Comparison of ENCODE assay signal across 14 cellular contexts in the genomic region with DNA sequence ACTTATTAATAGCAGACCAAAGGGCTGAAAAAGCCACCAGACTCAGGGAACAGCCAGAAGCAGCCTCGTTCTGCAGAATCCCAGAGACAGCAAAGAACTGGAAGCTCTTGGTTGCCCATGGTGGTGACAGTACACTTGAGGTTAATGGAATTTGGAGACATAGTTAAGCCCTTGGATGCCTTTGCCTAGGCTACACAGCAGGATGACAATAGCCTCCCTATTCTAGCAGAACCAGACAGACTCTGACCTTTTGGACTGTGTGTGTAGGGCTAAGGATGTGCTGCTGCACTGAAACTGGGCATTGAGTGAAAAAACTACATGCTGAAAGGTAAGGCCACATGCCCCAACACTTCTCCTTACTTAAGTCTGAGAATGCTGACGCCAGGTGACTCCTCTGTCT. TPM values are rescaled to one million over a fixed set of nuclear protein-coding genes. Genes with fewer than 3 reads are reported as not detected.
DNase-seq lines count a peak whose midpoint lies in the region; ATAC-seq, FAIRE-seq and TF ChIP-seq lines count a peak whose summit lies in the region.
"Had no signal": no experiment of that assay in that cellular context is flagged by ENCODE, and none has a peak within 500 bp of the region (broad histone marks: within the 10 kb centered on the region; RNA-seq: fewer than 3 reads in every experiment).

No MANE protein-coding gene starts in this region.

- peak in 1 of 2 experiments; percentile 33; a peak in 1 of 4 replicates for TF ChIP-seq EP300 in HepG2 (IDR thresholded peaks at IDR 0.05; ENCODE audit: low read depth in 2 of 2, low read length in 2 of 2)
- no peak for TF ChIP-seq EP300 in HepG2 (CRISPR knock-in tag; IDR thresholded peaks at IDR 0.05; ENCODE audit: borderline replicate concordance)

- no peak for TF ChIP-seq CTCF in HepG2 (CRISPR knock-in tag; IDR thresholded peaks at IDR 0.05)

- no peak overlapping the region for H3K9ac ChIP-seq in HepG2 (ENCODE audit: insufficient read depth, low read depth, low read length)

- no peaks in the 10 kb centered on the region for H3K27me3 ChIP-seq in HepG2 (ENCODE audit: control insufficient read depth in 1 of 2, insufficient read depth in 2 of 2, low read length in 2 of 2)
- no peaks in the 10 kb centered on the region for H3K27me3 ChIP-seq in aorta (ENCODE audit: control insufficient read depth in 1 of 2, insufficient read depth in 2 of 2, low read length in 1 of 2)
- H3K27me3 ChIP-seq: BE2C had no signal

- H2AFZ ChIP-seq in HepG2 (ENCODE audit: low read length), result no peak overlapping the region

- H3K4me1 ChIP-seq in HepG2 (ENCODE audit: insufficient read depth, low read length) (peaks cover 14% of the 10 kb centered on the region), aorta (ENCODE audit: control insufficient read depth in 1 of 2, insufficient read depth in 2 of 2, low read length in 2 of 2) (no peaks in the 10 kb centered on the region)
- H3K4me1 ChIP-seq: BE2C had no signal

- H3K4me3 ChIP-seq in HepG2 (replicated peaks in 1 of 3; ENCODE audit: insufficient read depth in 1 of 3, low read depth in 2 of 3, low read length in 3 of 3) (no peak overlapping the region), aorta (ENCODE audit: low read length in 2 of 2) (no peak overlapping the region)

- intact Hi-C loops in HepG2 (cut with micrococcal nuclease; ENCODE audit: unreplicated experiment), result no loop called here
- intact Hi-C loops in aorta (cut with DNase I), result no loop called here

- peak; percentile 100 for ATAC-seq in HepG2
- ATAC-seq in aorta (ENCODE audit: low FRiP score), result no peak
- ATAC-seq in HG03135 (IDR thresholded peaks at IDR 0.05; ENCODE audit: unreplicated experiment), result no peak

- DNase-seq in M059J (ENCODE audit: low read depth) (peak; percentile 9), foreskin melanocyte (peak; percentile 45), HepG2 (ENCODE audit: low spot score) (peak; percentile 84), urothelium cell line (ENCODE audit: low spot score) (peak; percentile 7), LoVo (ENCODE audit: low spot score) (no peak), aorta (no peak)
- DNase-seq: BE2C, H7, IMR-90, NCI-H1048, NCI-H146, NCI-H345, NCI-H748 treated with DMSO at 0.1 percent for 48 hours had no signal

- H4K20me1 ChIP-seq in HepG2 (ENCODE audit: insufficient read depth, low read length), result no peaks in the 10 kb centered on the region

- H3K27ac ChIP-seq in HepG2 (ENCODE audit: extremely low read length, insufficient read depth, low read length) (no peak overlapping the region), aorta (ENCODE audit: low read depth in 1 of 2, low read length in 2 of 2) (no peak overlapping the region)

- H3K4me2 ChIP-seq in HepG2 (ENCODE audit: low read depth, low read length), result 0 out of 2 replicates have a peak overlapping the region, but pooled peaks have one; percentile 9

- no peak for TF ChIP-seq POLR2A in HepG2 (IDR thresholded peaks at IDR 0.05; ENCODE audit: insufficient read depth in 1 of 2, low read depth in 2 of 2, low read length in 2 of 2)

- 0% methylated on average over 2 of the region's 2 CpGs for WGBS in HepG2 (ENCODE audit: low lambda C conversion rate)
- 57 to 58% methylated on average over 2 of the region's 2 CpGs for WGBS in aorta, 2 donors

- H3K79me2 ChIP-seq in HepG2 (ENCODE audit: insufficient read depth, low read length), result no peaks in the 10 kb centered on the region

- CTCF ChIA-PET in HepG2 (lab: Yijun Ruan, JAX; ENCODE audit: low intra/inter-chr PET ratio, low total read pairs), result no interaction called here

- peak; percentile 52 for FAIRE-seq in HepG2 (lab: Jason Lieb, UNC)
- no peak for FAIRE-seq in urothelium cell line (lab: Jason Lieb, UNC)

- POLR2A ChIA-PET in HepG2 (lab: Yijun Ruan, JAX), result no interaction called here

- BruUV-seq in HepG2 (replicated peaks; lab: Mats Ljungman, UMichigan), result no TSS peak

- TF ChIP-seq RAD21 in HepG2 (CRISPR knock-in tag; IDR thresholded peaks at IDR 0.05), result no peak

- in situ Hi-C loops in HepG2 (cut with HindIII; ENCODE audit: extremely low pct_ligation_motif_present, low pct_unique_long_range_greater_than_20kb), result no loop called here

- H3K36me3 ChIP-seq in HepG2 (replicated peaks in 1 of 2; ENCODE audit: control insufficient read depth in 1 of 2, insufficient read depth in 2 of 2, low read length in 2 of 2) (no peaks in the 10 kb centered on the region), aorta (ENCODE audit: control insufficient read depth in 1 of 2, insufficient read depth in 2 of 2, low read length in 1 of 2) (no peaks in the 10 kb centered on the region)
- H3K36me3 ChIP-seq: BE2C had no signal

- no peaks in the 10 kb centered on the region for H3K9me3 ChIP-seq in HepG2 (ENCODE audit: low read length)
- H3K9me3 ChIP-seq in aorta (ENCODE audit: control insufficient read depth, low read length), result no peaks in the 10 kb centered on the region
- H3K9me3 ChIP-seq: BE2C had no signal

TF ChIP-seq in HepG2, 621 proteins besides CTCF, POLR2A, EP300 and RAD21 (continues in another document):
- TF ChIP-seq SRY (CRISPR knock-in tag; IDR thresholded peaks at IDR 0.05) (no peak), ZFP36 (IDR thresholded peaks at IDR 0.05; ENCODE audit: borderline replicate concordance, low read depth, low read length, partially characterized antibody) (no peak), PTBP1 (IDR thresholded peaks at IDR 0.05; ENCODE audit: low read depth, low read length, poor library complexity, severe bottlenecking) (no peak), CSRNP2 (CRISPR knock-in tag; conservative IDR thresholded peaks at IDR 0.05; ENCODE audit: low read depth) (no peak)
- TF ChIP-seq, protein P1, sequence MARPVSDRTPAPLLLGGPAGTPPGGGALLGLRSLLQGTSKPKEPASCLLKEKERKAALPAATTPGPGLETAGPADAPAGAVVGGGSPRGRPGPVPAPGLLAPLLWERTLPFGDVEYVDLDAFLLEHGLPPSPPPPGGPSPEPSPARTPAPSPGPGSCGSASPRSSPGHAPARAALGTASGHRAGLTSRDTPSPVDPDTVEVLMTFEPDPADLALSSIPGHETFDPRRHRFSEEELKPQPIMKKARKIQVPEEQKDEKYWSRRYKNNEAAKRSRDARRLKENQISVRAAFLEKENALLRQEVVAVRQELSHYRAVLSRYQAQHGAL (CRISPR knock-in tag; IDR thresholded peaks at IDR 0.05; ENCODE audit: not compliant biosample characterization), result no peak
- TF ChIP-seq, protein P2, sequence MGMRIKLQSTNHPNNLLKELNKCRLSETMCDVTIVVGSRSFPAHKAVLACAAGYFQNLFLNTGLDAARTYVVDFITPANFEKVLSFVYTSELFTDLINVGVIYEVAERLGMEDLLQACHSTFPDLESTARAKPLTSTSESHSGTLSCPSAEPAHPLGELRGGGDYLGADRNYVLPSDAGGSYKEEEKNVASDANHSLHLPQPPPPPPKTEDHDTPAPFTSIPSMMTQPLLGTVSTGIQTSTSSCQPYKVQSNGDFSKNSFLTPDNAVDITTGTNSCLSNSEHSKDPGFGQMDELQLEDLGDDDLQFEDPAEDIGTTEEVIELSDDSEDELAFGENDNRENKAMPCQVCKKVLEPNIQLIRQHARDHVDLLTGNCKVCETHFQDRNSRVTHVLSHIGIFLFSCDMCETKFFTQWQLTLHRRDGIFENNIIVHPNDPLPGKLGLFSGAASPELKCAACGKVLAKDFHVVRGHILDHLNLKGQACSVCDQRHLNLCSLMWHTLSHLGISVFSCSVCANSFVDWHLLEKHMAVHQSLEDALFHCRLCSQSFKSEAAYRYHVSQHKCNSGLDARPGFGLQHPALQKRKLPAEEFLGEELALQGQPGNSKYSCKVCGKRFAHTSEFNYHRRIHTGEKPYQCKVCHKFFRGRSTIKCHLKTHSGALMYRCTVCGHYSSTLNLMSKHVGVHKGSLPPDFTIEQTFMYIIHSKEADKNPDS (CRISPR knock-in tag; IDR thresholded peaks at IDR 0.05), result no peak

RNA-seq across cellular contexts. Expression of gene OTUD1, which starts 22.7 kb away (rescaled TPM):
- total RNA-seq in M059J (2014; rRNA removed; shearing (Covaris generic)), result 3.4 and 3.7 TPM in 2 replicates
- total RNA-seq in HepG2 (2016; rRNA removed; fragmentation: Illumina TruSeq; extraction: Trizol), result 1.2 and 1.3 TPM in 2 replicates
- 0.10 and 0.18 TPM in 2 replicates for total RNA-seq in HepG2 (2016; cell fraction: cytosol; rRNA removed; fragmentation: Illumina TruSeq; extraction: Trizol; ENCODE audit: low read depth)
- total RNA-seq in HepG2 (2016; cell fraction: insoluble cytoplasmic fraction; rRNA removed; fragmentation: Illumina TruSeq; extraction: Trizol), result 1.3 TPM in 2 replicates
- total RNA-seq in HepG2 (2016; cell fraction: membrane; rRNA removed; fragmentation: Illumina TruSeq; extraction: Trizol), result 1.00 and 1.5 TPM in 2 replicates
- total RNA-seq in HepG2 (2016; cell fraction: nucleus; rRNA removed; fragmentation: Illumina TruSeq; extraction: Trizol), result 1.8 and 3.3 TPM in 2 replicates
- polyA plus RNA-seq in HepG2 (2011; rRNA removed), result 1.4 and 1.6 TPM in 2 replicates
- 0.90 and 1.2 TPM in 2 replicates for polyA plus RNA-seq in HepG2 (2011; cell fraction: cytosol; rRNA removed)
- polyA plus RNA-seq in HepG2 (2011; cell fraction: nucleus; rRNA removed), result 0.95 and 1.1 TPM in 2 replicates
- 3.4 and 3.5 TPM in 2 replicates for polyA plus RNA-seq in HepG2 (2012)
- polyA plus RNA-seq in HepG2 (2016; cell fraction: cytosol; fragmentation: Illumina TruSeq; extraction: Trizol; ENCODE audit: low read depth), result 0.28 and 0.36 TPM in 2 replicates
- polyA plus RNA-seq in HepG2 (2016; cell fraction: insoluble cytoplasmic fraction; fragmentation: Illumina TruSeq; extraction: Trizol; ENCODE audit: low read depth), result 1.7 and 2.0 TPM in 2 replicates
- 0.70 and 1.1 TPM in 2 replicates for polyA plus RNA-seq in HepG2 (2016; cell fraction: membrane; fragmentation: Illumina TruSeq; extraction: Trizol; ENCODE audit: low read depth)
- 2.5 TPM in 2 replicates for polyA plus RNA-seq in HepG2 (2016; cell fraction: nucleus; fragmentation: Illumina TruSeq; extraction: Trizol; ENCODE audit: insufficient read depth, low read depth)
- polyA minus RNA-seq in HepG2 (2011; rRNA and poly(A)+ RNA removed; ENCODE audit: low replicate concordance), result 1.9 and 5.2 TPM in 2 replicates
- polyA minus RNA-seq in HepG2 (2011; cell fraction: cytosol; rRNA and poly(A)+ RNA removed), result 1.5 and 1.7 TPM in 2 replicates
- polyA minus RNA-seq in HepG2 (2011; cell fraction: nucleus; rRNA and poly(A)+ RNA removed), result 2.8 and 3.7 TPM in 2 replicates
- 10 to 100 TPM; 19.8 to 23.5 TPM for total RNA-seq in aorta
- 10 to 100 TPM in 1 of 2 donors, 1 to 10 TPM in 1; 8.0 to 10.4 TPM for polyA plus RNA-seq in aorta

Comparison
In these comparisons a context has a peak if more than half of its experiments do, and no peak if none do; other contexts are left out.
1. DNase-seq: peak in M059J (single experiment), foreskin melanocyte (single experiment), HepG2 (single experiment) and urothelium cell line (single experiment); none in LoVo (single experiment) and aorta (0 of 2).